ENCODE assay signal across 1 cellular context in the genomic region with DNA sequence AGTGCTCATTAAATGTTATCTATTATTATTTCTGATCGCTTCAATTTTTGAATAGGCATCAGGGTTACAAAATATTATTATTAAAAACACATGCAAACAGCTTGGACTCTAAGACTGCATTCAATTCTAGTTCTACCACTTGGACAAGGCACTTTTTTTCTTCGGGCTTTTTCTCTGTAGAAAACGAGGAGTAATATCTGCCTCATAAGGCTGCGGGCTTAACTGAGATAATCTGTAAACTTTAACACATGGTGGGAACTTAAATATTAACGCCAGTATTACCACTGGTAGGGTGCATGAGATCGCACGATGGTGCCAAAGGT.
TF ChIP-seq lines count a peak whose summit lies in the region.

No MANE protein-coding gene starts in this region.

TF ChIP-seq in K562, 482 proteins besides CTCF, POLR2A, EP300 and RAD21 (continued from another document):
- TF ChIP-seq MBD1 (CRISPR knock-in tag; IDR thresholded peaks at IDR 0.05), result peak; percentile 50; the same call in 1 of the 2 replicates
